ENCODE assay signal across 8 cellular contexts in the genomic region with DNA sequence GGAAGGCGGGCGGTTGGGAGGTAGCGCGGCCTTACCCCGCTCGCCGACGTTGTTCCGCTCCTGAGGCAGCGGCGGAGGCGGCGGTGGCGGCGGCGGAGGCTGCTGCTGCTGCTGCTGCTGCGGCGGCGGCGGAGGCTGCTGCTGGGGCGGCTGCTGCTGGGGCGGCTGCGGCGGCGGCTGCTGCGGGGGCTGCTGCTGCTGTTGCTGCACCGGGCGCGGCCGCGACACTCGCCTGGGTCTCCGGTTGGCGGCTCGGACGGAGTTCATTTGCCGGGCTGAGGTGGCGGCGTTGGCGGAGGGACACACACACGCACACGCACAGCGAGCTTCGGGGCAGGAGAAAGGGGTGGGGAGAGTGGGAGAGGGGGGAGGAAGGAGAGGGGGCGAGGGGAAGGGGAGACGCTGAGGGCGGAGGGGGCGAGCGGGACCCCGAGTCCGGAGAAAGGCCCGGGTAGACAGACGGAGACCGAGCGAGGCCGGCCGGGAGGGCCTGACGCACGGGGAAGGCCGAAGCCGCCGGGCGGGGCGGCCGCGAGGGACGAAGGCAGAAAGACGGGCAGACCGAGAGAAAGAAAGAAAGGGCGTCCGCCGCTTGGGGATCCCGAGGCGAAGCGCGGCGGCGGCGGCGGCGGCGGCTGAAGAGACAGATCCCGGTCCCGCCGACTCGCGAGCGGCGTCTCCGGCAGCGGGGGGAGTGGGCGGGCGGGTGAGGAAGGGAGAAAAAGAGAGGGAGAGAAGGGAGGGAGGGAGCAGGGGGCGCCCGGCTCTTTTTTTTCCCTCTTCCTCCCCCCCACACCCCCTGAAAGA. TPM values are rescaled to one million over a fixed set of nuclear protein-coding genes. Genes with fewer than 3 reads are reported as not detected.
DNase-seq lines count a peak whose midpoint lies in the region; ATAC-seq, FAIRE-seq and TF ChIP-seq lines count a peak whose summit lies in the region.

No MANE protein-coding gene starts in this region.

- no peaks in the 10 kb centered on the region for H3K36me3 Mint-ChIP-seq in astrocyte (ENCODE audit: low read depth, unreplicated experiment)

- peaks cover 25% of the 10 kb centered on the region for H3K4me1 ChIP-seq in KMS-11 (ENCODE audit: low read depth, poor library complexity, severe bottlenecking)
- H3K4me1 ChIP-seq in astrocyte (ENCODE audit: insufficient read depth, low read length), result peaks cover 8% of the 10 kb centered on the region

- peak overlapping the region; percentile 96 for H3K27ac Mint-ChIP-seq in astrocyte (ENCODE audit: unreplicated experiment)

- DNase-seq in CD1c-positive myeloid dendritic cell (ENCODE audit: extremely low spot score) (peak; percentile 67), T-helper 22 cell (ENCODE audit: low read depth) (peak; percentile 42), astrocyte (ENCODE audit: low read depth) (peak; percentile 47), hippocampal formation (lab: John Stamatoyannopoulos, UW) (peak; percentile 80 to 92), sciatic nerve (ENCODE audit: low spot score) (peak; percentile 77), NCI-H2196 treated with DMSO at 0.1 percent for 48 hours (lab: John Stamatoyannopoulos, UW; ENCODE audit: unreplicated experiment) (no peak)

- peaks cover 13% of the 10 kb centered on the region; the same call in 1 of the 2 replicates for H4K20me1 ChIP-seq in KMS-11 (ENCODE audit: insufficient read depth)
- H4K20me1 ChIP-seq in astrocyte (ENCODE audit: insufficient read depth, low read length), result peaks cover 39% of the 10 kb centered on the region

- H3K4me3 ChIP-seq in KMS-11 (IDR thresholded peaks at IDR 0.05; ENCODE audit: insufficient read depth, low read depth, low read length), result no peak overlapping the region
- peak overlapping the region; percentile 66 for H3K4me3 ChIP-seq in astrocyte (ENCODE audit: insufficient read depth, low read depth, low read length)

- H3K36me3 ChIP-seq in KMS-11 (ENCODE audit: insufficient read depth), result no peaks in the 10 kb centered on the region
- H3K36me3 ChIP-seq in astrocyte (ENCODE audit: insufficient read depth, low read length), result no peaks in the 10 kb centered on the region

- H3K79me2 ChIP-seq in KMS-11 (ENCODE audit: insufficient read depth, low read depth) (peaks cover 45% of the 10 kb centered on the region), astrocyte (ENCODE audit: insufficient read depth, low read length) (peaks cover 45% of the 10 kb centered on the region)

- peak; percentile 1 for ATAC-seq in GM19463 (IDR thresholded peaks at IDR 0.05; ENCODE audit: unreplicated experiment)
- peak; percentile 47 for ATAC-seq in sciatic nerve

- intact Hi-C loops in sciatic nerve (cut with DNase I), result no loop called here

- peaks cover 11% of the 10 kb centered on the region for H3K4me1 Mint-ChIP-seq in astrocyte (ENCODE audit: low read depth, unreplicated experiment)

- peak overlapping the region; percentile 84 for H3K4me3 Mint-ChIP-seq in astrocyte (ENCODE audit: unreplicated experiment)

- H3K9me3 Mint-ChIP-seq in astrocyte (ENCODE audit: unreplicated experiment), result no peaks in the 10 kb centered on the region

- TF ChIP-seq CTCF in KMS-11 (conservative IDR thresholded peaks at IDR 0.05; ENCODE audit: low read depth, low read length), result no peak
- no peak for TF ChIP-seq CTCF in astrocyte (IDR thresholded peaks at IDR 0.05; ENCODE audit: insufficient read depth, low read depth, low read length)

- H3K27ac ChIP-seq in KMS-11, result peak overlapping the region; percentile 96
- H3K27ac ChIP-seq in astrocyte (ENCODE audit: low read depth, low read length), result peak overlapping the region; percentile 89

- H2AFZ ChIP-seq in KMS-11 (ENCODE audit: low read depth), result peak overlapping the region; percentile 41
- H2AFZ ChIP-seq in astrocyte (ENCODE audit: low read depth, low read length), result peak overlapping the region; percentile 62

- FAIRE-seq in astrocyte (lab: Jason Lieb, UNC), result no peak

- H3K9ac ChIP-seq in KMS-11 (peak overlapping the region; percentile 89), astrocyte (ENCODE audit: low read length) (peak overlapping the region; percentile 93)

- no peaks in the 10 kb centered on the region for H3K9me3 ChIP-seq in astrocyte (ENCODE audit: insufficient read depth, low read depth, low read length)

- H3K27me3 ChIP-seq in KMS-11 (ENCODE audit: insufficient read depth, low read depth) (no peaks in the 10 kb centered on the region), astrocyte (ENCODE audit: insufficient read depth, low read length) (no peaks in the 10 kb centered on the region)

- H3K27me3 Mint-ChIP-seq in astrocyte (ENCODE audit: low read depth, unreplicated experiment), result no peaks in the 10 kb centered on the region

- H3K4me2 ChIP-seq in KMS-11 (peak overlapping the region; percentile 33; the same call in 1 of the 2 replicates), astrocyte (ENCODE audit: low read length) (peak overlapping the region; percentile 77)

RNA-seq across cellular contexts. Expression of a gene that starts 0.6 kb away (rescaled TPM):
- 65.3 and 70.8 TPM in 2 replicates for total RNA-seq in astrocyte
- 86.7 TPM for total RNA-seq in sciatic nerve
